In genomic region chr13:88005188-88005587, GRCh38 we compare ENCODE assay signal across 1 cellular context.
TF ChIP-seq lines count a peak whose summit lies in the region.

No MANE protein-coding gene starts in this region.

TF ChIP-seq in WTC11, 78 proteins besides CTCF, POLR2A, EP300 and RAD21 (continued from another document):
- TF ChIP-seq, protein P1, sequence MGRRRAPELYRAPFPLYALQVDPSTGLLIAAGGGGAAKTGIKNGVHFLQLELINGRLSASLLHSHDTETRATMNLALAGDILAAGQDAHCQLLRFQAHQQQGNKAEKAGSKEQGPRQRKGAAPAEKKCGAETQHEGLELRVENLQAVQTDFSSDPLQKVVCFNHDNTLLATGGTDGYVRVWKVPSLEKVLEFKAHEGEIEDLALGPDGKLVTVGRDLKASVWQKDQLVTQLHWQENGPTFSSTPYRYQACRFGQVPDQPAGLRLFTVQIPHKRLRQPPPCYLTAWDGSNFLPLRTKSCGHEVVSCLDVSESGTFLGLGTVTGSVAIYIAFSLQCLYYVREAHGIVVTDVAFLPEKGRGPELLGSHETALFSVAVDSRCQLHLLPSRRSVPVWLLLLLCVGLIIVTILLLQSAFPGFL (CRISPR knock-in tag; IDR thresholded peaks at IDR 0.05; ENCODE audit: borderline replicate concordance), result no peak
- TF ChIP-seq ZBTB43 (CRISPR knock-in tag; IDR thresholded peaks at IDR 0.05), result no peak
- TF ChIP-seq E2F4 (CRISPR knock-in tag; IDR thresholded peaks at IDR 0.05; ENCODE audit: borderline replicate concordance, low read depth), result no peak
- TF ChIP-seq GABPB1 (CRISPR knock-in tag; IDR thresholded peaks at IDR 0.05), result no peak
- no peak for TF ChIP-seq MXD4 (CRISPR knock-in tag; IDR thresholded peaks at IDR 0.05; ENCODE audit: borderline replicate concordance)
- TF ChIP-seq, protein P2, sequence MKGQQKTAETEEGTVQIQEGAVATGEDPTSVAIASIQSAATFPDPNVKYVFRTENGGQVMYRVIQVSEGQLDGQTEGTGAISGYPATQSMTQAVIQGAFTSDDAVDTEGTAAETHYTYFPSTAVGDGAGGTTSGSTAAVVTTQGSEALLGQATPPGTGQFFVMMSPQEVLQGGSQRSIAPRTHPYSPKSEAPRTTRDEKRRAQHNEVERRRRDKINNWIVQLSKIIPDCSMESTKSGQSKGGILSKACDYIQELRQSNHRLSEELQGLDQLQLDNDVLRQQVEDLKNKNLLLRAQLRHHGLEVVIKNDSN (CRISPR knock-in tag; IDR thresholded peaks at IDR 0.05), result no peak
- TF ChIP-seq ZNF416 (CRISPR knock-in tag; IDR thresholded peaks at IDR 0.05), result no peak
- TF ChIP-seq, protein P3, sequence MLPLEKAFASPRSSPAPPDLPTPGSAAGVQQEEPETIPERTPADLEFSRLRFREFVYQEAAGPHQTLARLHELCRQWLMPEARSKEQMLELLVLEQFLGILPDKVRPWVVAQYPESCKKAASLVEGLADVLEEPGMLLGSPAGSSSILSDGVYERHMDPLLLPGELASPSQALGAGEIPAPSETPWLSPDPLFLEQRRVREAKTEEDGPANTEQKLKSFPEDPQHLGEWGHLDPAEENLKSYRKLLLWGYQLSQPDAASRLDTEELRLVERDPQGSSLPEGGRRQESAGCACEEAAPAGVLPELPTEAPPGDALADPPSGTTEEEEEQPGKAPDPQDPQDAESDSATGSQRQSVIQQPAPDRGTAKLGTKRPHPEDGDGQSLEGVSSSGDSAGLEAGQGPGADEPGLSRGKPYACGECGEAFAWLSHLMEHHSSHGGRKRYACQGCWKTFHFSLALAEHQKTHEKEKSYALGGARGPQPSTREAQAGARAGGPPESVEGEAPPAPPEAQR (CRISPR knock-in tag; IDR thresholded peaks at IDR 0.05), result no peak
- TF ChIP-seq, protein P4, sequence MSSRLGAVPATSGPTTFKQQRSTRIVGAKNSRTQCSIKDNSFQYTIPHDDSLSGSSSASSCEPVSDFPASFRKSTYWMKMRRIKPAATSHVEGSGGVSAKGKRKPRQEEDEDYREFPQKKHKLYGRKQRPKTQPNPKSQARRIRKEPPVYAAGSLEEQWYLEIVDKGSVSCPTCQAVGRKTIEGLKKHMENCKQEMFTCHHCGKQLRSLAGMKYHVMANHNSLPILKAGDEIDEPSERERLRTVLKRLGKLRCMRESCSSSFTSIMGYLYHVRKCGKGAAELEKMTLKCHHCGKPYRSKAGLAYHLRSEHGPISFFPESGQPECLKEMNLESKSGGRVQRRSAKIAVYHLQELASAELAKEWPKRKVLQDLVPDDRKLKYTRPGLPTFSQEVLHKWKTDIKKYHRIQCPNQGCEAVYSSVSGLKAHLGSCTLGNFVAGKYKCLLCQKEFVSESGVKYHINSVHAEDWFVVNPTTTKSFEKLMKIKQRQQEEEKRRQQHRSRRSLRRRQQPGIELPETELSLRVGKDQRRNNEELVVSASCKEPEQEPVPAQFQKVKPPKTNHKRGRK (CRISPR knock-in tag; IDR thresholded peaks at IDR 0.05; ENCODE audit: borderline replicate concordance), result no peak
- TF ChIP-seq ZNF219 (CRISPR knock-in tag; IDR thresholded peaks at IDR 0.05; ENCODE audit: borderline replicate concordance), result no peak
- no peak for TF ChIP-seq ZNF423 (CRISPR knock-in tag; IDR thresholded peaks at IDR 0.05)
- TF ChIP-seq ELF4 (CRISPR knock-in tag; IDR thresholded peaks at IDR 0.05; ENCODE audit: low read depth), result no peak
- no peak for TF ChIP-seq FOXK1 (CRISPR knock-in tag; IDR thresholded peaks at IDR 0.05)
- TF ChIP-seq CBFB (CRISPR knock-in tag; IDR thresholded peaks at IDR 0.05; ENCODE audit: low read depth), result no peak
- TF ChIP-seq, protein P5, sequence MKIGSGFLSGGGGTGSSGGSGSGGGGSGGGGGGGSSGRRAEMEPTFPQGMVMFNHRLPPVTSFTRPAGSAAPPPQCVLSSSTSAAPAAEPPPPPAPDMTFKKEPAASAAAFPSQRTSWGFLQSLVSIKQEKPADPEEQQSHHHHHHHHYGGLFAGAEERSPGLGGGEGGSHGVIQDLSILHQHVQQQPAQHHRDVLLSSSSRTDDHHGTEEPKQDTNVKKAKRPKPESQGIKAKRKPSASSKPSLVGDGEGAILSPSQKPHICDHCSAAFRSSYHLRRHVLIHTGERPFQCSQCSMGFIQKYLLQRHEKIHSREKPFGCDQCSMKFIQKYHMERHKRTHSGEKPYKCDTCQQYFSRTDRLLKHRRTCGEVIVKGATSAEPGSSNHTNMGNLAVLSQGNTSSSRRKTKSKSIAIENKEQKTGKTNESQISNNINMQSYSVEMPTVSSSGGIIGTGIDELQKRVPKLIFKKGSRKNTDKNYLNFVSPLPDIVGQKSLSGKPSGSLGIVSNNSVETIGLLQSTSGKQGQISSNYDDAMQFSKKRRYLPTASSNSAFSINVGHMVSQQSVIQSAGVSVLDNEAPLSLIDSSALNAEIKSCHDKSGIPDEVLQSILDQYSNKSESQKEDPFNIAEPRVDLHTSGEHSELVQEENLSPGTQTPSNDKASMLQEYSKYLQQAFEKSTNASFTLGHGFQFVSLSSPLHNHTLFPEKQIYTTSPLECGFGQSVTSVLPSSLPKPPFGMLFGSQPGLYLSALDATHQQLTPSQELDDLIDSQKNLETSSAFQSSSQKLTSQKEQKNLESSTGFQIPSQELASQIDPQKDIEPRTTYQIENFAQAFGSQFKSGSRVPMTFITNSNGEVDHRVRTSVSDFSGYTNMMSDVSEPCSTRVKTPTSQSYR (CRISPR knock-in tag; IDR thresholded peaks at IDR 0.05), result no peak
- no peak for TF ChIP-seq KAT7 (CRISPR knock-in tag; IDR thresholded peaks at IDR 0.05; ENCODE audit: borderline replicate concordance)
- TF ChIP-seq NFATC4 (CRISPR knock-in tag; IDR thresholded peaks at IDR 0.05), result no peak
- no peak for TF ChIP-seq TEAD4 (CRISPR knock-in tag; IDR thresholded peaks at IDR 0.05)
